In the genomic region with DNA sequence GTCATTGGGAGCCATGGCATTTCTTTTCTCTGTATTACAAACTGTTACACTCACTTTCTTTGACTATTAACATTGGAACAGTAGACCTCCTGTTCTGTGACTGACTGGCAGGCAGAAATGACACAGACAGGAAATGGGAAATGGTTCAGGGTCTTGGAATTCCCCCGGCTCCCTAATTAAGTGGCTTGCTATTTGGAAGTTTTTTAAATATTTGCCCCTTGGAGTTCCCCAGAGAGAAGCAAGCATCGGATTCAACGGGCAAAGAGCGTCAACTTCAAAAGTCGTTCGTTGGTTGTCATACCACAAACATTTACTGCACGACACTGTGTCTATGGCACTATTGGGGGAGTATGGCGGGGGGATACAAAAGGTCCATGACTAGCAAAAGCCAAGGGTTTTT, we compare ENCODE assay signal across 8 cellular contexts. TPM values are rescaled to one million over a fixed set of nuclear protein-coding genes. Genes with fewer than 3 reads are reported as not detected.
DNase-seq lines count a peak whose midpoint lies in the region; TF ChIP-seq lines count a peak whose summit lies in the region.

No MANE protein-coding gene starts in this region.

- peaks cover 41% of the 10 kb centered on the region for H3K4me1 Mint-ChIP-seq in activated naive CD4-positive, alpha-beta T cell treated with anti-CD3 and anti-CD28 coated beads, Interleukin-2, amount 10 ng/mL, durations not matched to agents 7 days and 5 days
- peaks cover 58% of the 10 kb centered on the region for H3K4me1 Mint-ChIP-seq in stimulated activated naive CD8-positive, alpha-beta T cell treated with anti-CD3 and anti-CD28 coated beads, Interleukin-15, Interleukin-2, amounts not matched to agents 100 ng/mL and 50 ng/mL, for 24 hours (ENCODE audit: low read depth)

- CTCF ChIA-PET in activated naive CD4-positive, alpha-beta T cell treated with anti-CD3 and anti-CD28 coated beads, Interleukin-2, amount 10 ng/mL, durations not matched to agents 7 days and 5 days (lab: Charles Lee), result interaction anchor here (1.1 to 8.0 kb wide), 4 partner anchors 21 to 267 kb away, joined by 3 to 158 read pairs (median 94); no protein-coding TSS in a partner anchor

- no peaks in the 10 kb centered on the region for H3K27me3 Mint-ChIP-seq in activated naive CD4-positive, alpha-beta T cell treated with anti-CD3 and anti-CD28 coated beads, Interleukin-2, amount 10 ng/mL, durations not matched to agents 7 days and 5 days
- H3K27me3 Mint-ChIP-seq in stimulated activated naive CD8-positive, alpha-beta T cell treated with anti-CD3 and anti-CD28 coated beads, Interleukin-15, Interleukin-2, amounts not matched to agents 100 ng/mL and 50 ng/mL, for 24 hours, result no peaks in the 10 kb centered on the region

- no peak for DNase-seq in HL-60 (ENCODE audit: low read depth in 1 of 2, low spot score in 1 of 2)
- DNase-seq in activated naive CD4-positive, alpha-beta T cell treated with anti-CD3 and anti-CD28 coated beads, Interleukin-2, amount 10 ng/mL, durations not matched to agents 7 days and 5 days, result no peak
- DNase-seq in NCI-H524 (lab: John Stamatoyannopoulos, UW), result no peak
- no peak for DNase-seq in ureter (ENCODE audit: low spot score)
- no peak for DNase-seq in stimulated activated CD4-positive, alpha-beta T cell treated with anti-CD3 and anti-CD28 coated beads, Interleukin-4, amount 100 ng/mL, for 4 hours

- H3K9me3 Mint-ChIP-seq in activated naive CD4-positive, alpha-beta T cell treated with anti-CD3 and anti-CD28 coated beads, Interleukin-2, amount 10 ng/mL, durations not matched to agents 7 days and 5 days, result no peaks in the 10 kb centered on the region
- H3K9me3 Mint-ChIP-seq in stimulated activated naive CD8-positive, alpha-beta T cell treated with anti-CD3 and anti-CD28 coated beads, Interleukin-15, Interleukin-2, amounts not matched to agents 100 ng/mL and 50 ng/mL, for 24 hours, result no peaks in the 10 kb centered on the region

- peak overlapping the region; percentile 89 to 97 (median 95); a peak in 18 of 22 replicates for H3K9ac ChIP-seq in BLaER1 treated with 17β-estradiol and CSF1 and Interleukin-3, amounts not matched to agents 10 nM and 100 nM

- H3K4me3 Mint-ChIP-seq in activated naive CD4-positive, alpha-beta T cell treated with anti-CD3 and anti-CD28 coated beads, Interleukin-2, amount 10 ng/mL, durations not matched to agents 7 days and 5 days, result peak overlapping the region; percentile 98
- peak overlapping the region; percentile 97 for H3K4me3 Mint-ChIP-seq in stimulated activated naive CD8-positive, alpha-beta T cell treated with anti-CD3 and anti-CD28 coated beads, Interleukin-15, Interleukin-2, amounts not matched to agents 100 ng/mL and 50 ng/mL, for 24 hours

- peak overlapping the region; percentile 91 to 98 (median 94); a peak in 20 of 22 replicates for H3K27ac ChIP-seq in BLaER1 treated with 17β-estradiol and CSF1 and Interleukin-3, amounts not matched to agents 10 nM and 100 nM
- peak overlapping the region; percentile 94; the same call in 1 of the 2 replicates for H3K27ac ChIP-seq in HL-60 (replicated peaks)

- H3K36me3 ChIP-seq in BLaER1 treated with 17β-estradiol and CSF1 and Interleukin-3, amounts not matched to agents 10 nM and 100 nM, result peaks cover 9 to 16% (median 14%) of the 10 kb centered on the region in 11 experiments; a peak in 17 of 22 replicates

- H3K4me1 ChIP-seq in BLaER1 treated with 17β-estradiol and CSF1 and Interleukin-3, amounts not matched to agents 10 nM and 100 nM, result peaks cover 18 to 48% (median 35%) of the 10 kb centered on the region in 10 experiments

- peak overlapping the region; percentile 96 for H3K27ac Mint-ChIP-seq in activated naive CD4-positive, alpha-beta T cell treated with anti-CD3 and anti-CD28 coated beads, Interleukin-2, amount 10 ng/mL, durations not matched to agents 7 days and 5 days
- peak overlapping the region; percentile 97 for H3K27ac Mint-ChIP-seq in stimulated activated naive CD8-positive, alpha-beta T cell treated with anti-CD3 and anti-CD28 coated beads, Interleukin-15, Interleukin-2, amounts not matched to agents 100 ng/mL and 50 ng/mL, for 24 hours

- peak overlapping the region; percentile 70 to 85 (median 76) for H3K4me3 ChIP-seq in BLaER1 treated with 17β-estradiol and CSF1 and Interleukin-3, amounts not matched to agents 10 nM and 100 nM
- H3K4me3 ChIP-seq in HL-60 (replicated peaks; ENCODE audit: insufficient read depth, low read length) (no peak overlapping the region), iPS-18c (ENCODE audit: insufficient read depth, low read depth, low read length) (peak overlapping the region; percentile 22; the same call in 1 of the 2 replicates)

- H3K4me2 ChIP-seq in BLaER1 treated with 17β-estradiol and CSF1 and Interleukin-3, amounts not matched to agents 10 nM and 100 nM, result peak overlapping the region; percentile 70 to 87 (median 83)

- no peak for TF ChIP-seq CTCF in HL-60 (IDR thresholded peaks at IDR 0.05; ENCODE audit: insufficient read depth, low read length)

- no peaks in the 10 kb centered on the region for H3K9me3 ChIP-seq in BLaER1 treated with 17β-estradiol and CSF1 and Interleukin-3, amounts not matched to agents 10 nM and 100 nM (replicated peaks in 1 of 11)
- H3K9me3 ChIP-seq in iPS-18c (ENCODE audit: control insufficient read depth, insufficient read depth, low read length), result no peaks in the 10 kb centered on the region

- H4K20me1 ChIP-seq in BLaER1 treated with 17β-estradiol and CSF1 and Interleukin-3, amounts not matched to agents 10 nM and 100 nM, result peaks cover 0 to 22% (median 0%) of the 10 kb centered on the region in 11 experiments; a peak in 4 of 22 replicates

- H3K27me3 ChIP-seq in BLaER1 treated with 17β-estradiol and CSF1 and Interleukin-3, amounts not matched to agents 10 nM and 100 nM, result no peaks in the 10 kb centered on the region
- H3K27me3 ChIP-seq in HL-60 (ENCODE audit: insufficient read depth, poor library complexity, severe bottlenecking), result no peaks in the 10 kb centered on the region

- peaks cover 21% of the 10 kb centered on the region for H3K36me3 Mint-ChIP-seq in activated naive CD4-positive, alpha-beta T cell treated with anti-CD3 and anti-CD28 coated beads, Interleukin-2, amount 10 ng/mL, durations not matched to agents 7 days and 5 days
- peaks cover 30% of the 10 kb centered on the region for H3K36me3 Mint-ChIP-seq in stimulated activated naive CD8-positive, alpha-beta T cell treated with anti-CD3 and anti-CD28 coated beads, Interleukin-15, Interleukin-2, amounts not matched to agents 100 ng/mL and 50 ng/mL, for 24 hours (ENCODE audit: low read depth)

RNA-seq across cellular contexts. Expression of a gene that starts 1.1 kb away (rescaled TPM):
- 44.4 TPM for total RNA-seq in ureter

RNA-seq across cellular contexts. Expression of a gene that starts 28.6 kb away (rescaled TPM):
- total RNA-seq in ureter, result 15.5 TPM
